10 cellular contexts compared by ENCODE assay signal in genomic region chr3:12916159-12916558, GRCh38.
DNase-seq lines count a peak whose midpoint lies in the region; ATAC-seq and TF ChIP-seq lines count a peak whose summit lies in the region.
"Had no signal": no experiment of that assay in that cellular context is flagged by ENCODE, and none has a peak within 500 bp of the region (broad histone marks: within the 10 kb centered on the region; RNA-seq: fewer than 3 reads in every experiment).

No MANE protein-coding gene starts in this region.

- H3K9me3 Mint-ChIP-seq in activated CD8-positive, alpha-beta memory T cell treated with anti-CD3 and anti-CD28 coated beads, Interleukin-2, amount 10 ng/mL, durations not matched to agents 7 days and 5 days (ENCODE audit: low read depth), result no peaks in the 10 kb centered on the region

- no peak overlapping the region for H3K4me3 ChIP-seq in spleen

- peak; percentile 89 for DNase-seq in activated CD8-positive, alpha-beta memory T cell treated with anti-CD3 and anti-CD28 coated beads, Interleukin-2, amount 10 ng/mL, durations not matched to agents 7 days and 5 days
- DNase-seq in spleen (peak; percentile 88), dermis blood vessel endothelial cell (no peak), erythroblast (lab: John Stamatoyannopoulos, UW) (no peak)
- DNase-seq: NCI-H345 had no signal

- H3K9me3 ChIP-seq in spleen, result no peaks in the 10 kb centered on the region

- TF ChIP-seq CTCF in spleen (IDR thresholded peaks at IDR 0.05 in 8 of 11, conservative IDR thresholded peaks at IDR 0.05 in 3 of 11), result no peak

- peaks cover 0 to 62% (median 24%) of the 10 kb centered on the region in 6 donors for H3K4me1 ChIP-seq in spleen
- H3K4me1 ChIP-seq: parathyroid adenoma had no signal

- peak overlapping the region; percentile 79 for H3K27ac Mint-ChIP-seq in activated CD8-positive, alpha-beta memory T cell treated with anti-CD3 and anti-CD28 coated beads, Interleukin-2, amount 10 ng/mL, durations not matched to agents 7 days and 5 days

- intact Hi-C loops in spleen (cut with DNase I; ENCODE audit: low total_unique reads), result no loop called here

- peak; percentile 66 for ATAC-seq in GM19023 (IDR thresholded peaks at IDR 0.05; ENCODE audit: unreplicated experiment)
- peak; percentile 78 for ATAC-seq in HG03108 (IDR thresholded peaks at IDR 0.05; ENCODE audit: unreplicated experiment)
- peak; percentile 85 for ATAC-seq in activated CD8-positive, alpha-beta memory T cell treated with anti-CD3 and anti-CD28 coated beads, Interleukin-2, amount 10 ng/mL, durations not matched to agents 7 days and 5 days
- ATAC-seq in GM19463 (IDR thresholded peaks at IDR 0.05; ENCODE audit: unreplicated experiment), result no peak
- no peak for ATAC-seq in HG03565 (IDR thresholded peaks at IDR 0.05; ENCODE audit: unreplicated experiment)

- peaks cover 37% of the 10 kb centered on the region for H3K4me1 Mint-ChIP-seq in activated CD8-positive, alpha-beta memory T cell treated with anti-CD3 and anti-CD28 coated beads, Interleukin-2, amount 10 ng/mL, durations not matched to agents 7 days and 5 days

- TF ChIP-seq POLR2A in spleen (IDR thresholded peaks at IDR 0.05) (no peak), erythroblast (IDR thresholded peaks at IDR 0.05; ENCODE audit: low read length) (no peak)

- no peaks in the 10 kb centered on the region for H3K27me3 ChIP-seq in spleen (replicated peaks in 1 of 7)

- peaks cover 17% of the 10 kb centered on the region for H3K36me3 Mint-ChIP-seq in activated CD8-positive, alpha-beta memory T cell treated with anti-CD3 and anti-CD28 coated beads, Interleukin-2, amount 10 ng/mL, durations not matched to agents 7 days and 5 days

- peaks cover 7 to 100% (median 93%) of the 10 kb centered on the region in 6 donors for H3K36me3 ChIP-seq in spleen

- peak overlapping the region; percentile 3 for H3K4me3 Mint-ChIP-seq in activated CD8-positive, alpha-beta memory T cell treated with anti-CD3 and anti-CD28 coated beads, Interleukin-2, amount 10 ng/mL, durations not matched to agents 7 days and 5 days

- 26 to 52% (median 34%) methylated on average over 7 to 9 of the region's 9 CpGs for WGBS in spleen, 5 donors

- H3K27me3 Mint-ChIP-seq in activated CD8-positive, alpha-beta memory T cell treated with anti-CD3 and anti-CD28 coated beads, Interleukin-2, amount 10 ng/mL, durations not matched to agents 7 days and 5 days, result no peaks in the 10 kb centered on the region

- H3K27ac ChIP-seq in spleen, result peak overlapping the region in 3 of 8 donors; percentile 26 to 65 (median 43)
- H3K27ac ChIP-seq: parathyroid adenoma had no signal

- CTCF ChIA-PET in activated CD8-positive, alpha-beta memory T cell treated with anti-CD3 and anti-CD28 coated beads, Interleukin-2, amount 10 ng/mL, durations not matched to agents 7 days and 5 days (lab: Charles Lee), result interaction anchor here (1.2 to 2.1 kb wide), 5 partner anchors 33 to 74 kb away, joined by 3 to 7 read pairs (median 5); no protein-coding TSS in a partner anchor

Comparison
In these comparisons a context has a peak if more than half of its experiments do, and no peak if none do; other contexts are left out.
1. ATAC-seq: peak in GM19023 (single experiment), HG03108 (single experiment) and activated CD8-positive, alpha-beta memory T cell treated with anti-CD3 and anti-CD28 coated beads, Interleukin-2, amount 10 ng/mL, durations not matched to agents 7 days and 5 days (single experiment); none in GM19463 (single experiment) and HG03565 (single experiment).
2. DNase-seq: peak in activated CD8-positive, alpha-beta memory T cell treated with anti-CD3 and anti-CD28 coated beads, Interleukin-2, amount 10 ng/mL, durations not matched to agents 7 days and 5 days (single experiment) and spleen (single experiment); none in dermis blood vessel endothelial cell (single experiment) and erythroblast (0 of 2).